ENCODE assay signal across 35 cellular contexts in the genomic region with DNA sequence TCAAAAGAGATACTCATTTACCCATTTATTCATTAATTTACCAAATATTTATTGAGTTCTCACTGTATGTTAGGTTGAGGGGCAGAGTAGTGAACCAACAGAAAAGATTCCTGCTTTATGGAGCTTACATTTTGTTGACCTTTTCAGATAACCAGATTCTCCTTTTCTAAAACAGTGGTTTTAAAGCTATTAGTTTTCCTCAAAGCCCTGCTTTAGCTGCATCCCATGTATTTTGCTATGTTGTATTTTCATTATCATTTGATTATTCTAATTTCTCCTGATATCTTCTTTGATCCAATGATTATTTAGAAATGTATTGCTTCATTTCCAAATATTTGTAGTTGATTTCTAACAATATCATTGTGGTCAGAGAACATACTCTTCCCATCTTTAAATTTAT.
"Had no signal": no experiment of that assay in that cellular context is flagged by ENCODE, and none has a peak within 500 bp of the region (broad histone marks: within the 10 kb centered on the region; RNA-seq: fewer than 3 reads in every experiment).

No MANE protein-coding gene starts in this region.

- H3K4me3 ChIP-seq: MG63 had no signal

- DNase-seq: Kasumi-1, MG63, MM.1S, MV-4-11, NCI-H1048, NCI-H1092, NCI-H1092 treated with DMSO at 0.1 percent for 48 hours, NCI-H1105, NCI-H1105 treated with DMSO at 0.1 percent for 48 hours, NCI-H1417, NCI-H1417 treated with DMSO at 0.1 percent for 48 hours, NCI-H1436, NCI-H1436 treated with DMSO at 0.1 percent for 48 hours, NCI-H146, NCI-H1694, NCI-H1694 treated with DMSO at 0.1 percent for 48 hours, NCI-H187, NCI-H187 treated with DMSO at 0.1 percent for 48 hours, NCI-H1930, NCI-H2029, NCI-H2029 treated with DMSO at 0.1 percent for 48 hours, NCI-H2081, NCI-H2081 treated with DMSO at 0.1 percent for 48 hours, NCI-H2107, NCI-H2171, NCI-H2171 treated with DMSO at 0.1 percent for 48 hours, NCI-H2227 treated with DMSO at 0.1 percent for 48 hours, NCI-H226, NCI-H345, NCI-H446, NCI-H446 treated with DMSO at 0.1 percent for 48 hours, NCI-H510A, NCI-H510A treated with DMSO at 0.1 percent for 48 hours, NCI-H524, NCI-H524 treated with DMSO at 0.1 percent for 48 hours had no signal

- H3K36me3 ChIP-seq: MG63 had no signal

- H3K27me3 ChIP-seq: MG63 had no signal
